In the genomic region with DNA sequence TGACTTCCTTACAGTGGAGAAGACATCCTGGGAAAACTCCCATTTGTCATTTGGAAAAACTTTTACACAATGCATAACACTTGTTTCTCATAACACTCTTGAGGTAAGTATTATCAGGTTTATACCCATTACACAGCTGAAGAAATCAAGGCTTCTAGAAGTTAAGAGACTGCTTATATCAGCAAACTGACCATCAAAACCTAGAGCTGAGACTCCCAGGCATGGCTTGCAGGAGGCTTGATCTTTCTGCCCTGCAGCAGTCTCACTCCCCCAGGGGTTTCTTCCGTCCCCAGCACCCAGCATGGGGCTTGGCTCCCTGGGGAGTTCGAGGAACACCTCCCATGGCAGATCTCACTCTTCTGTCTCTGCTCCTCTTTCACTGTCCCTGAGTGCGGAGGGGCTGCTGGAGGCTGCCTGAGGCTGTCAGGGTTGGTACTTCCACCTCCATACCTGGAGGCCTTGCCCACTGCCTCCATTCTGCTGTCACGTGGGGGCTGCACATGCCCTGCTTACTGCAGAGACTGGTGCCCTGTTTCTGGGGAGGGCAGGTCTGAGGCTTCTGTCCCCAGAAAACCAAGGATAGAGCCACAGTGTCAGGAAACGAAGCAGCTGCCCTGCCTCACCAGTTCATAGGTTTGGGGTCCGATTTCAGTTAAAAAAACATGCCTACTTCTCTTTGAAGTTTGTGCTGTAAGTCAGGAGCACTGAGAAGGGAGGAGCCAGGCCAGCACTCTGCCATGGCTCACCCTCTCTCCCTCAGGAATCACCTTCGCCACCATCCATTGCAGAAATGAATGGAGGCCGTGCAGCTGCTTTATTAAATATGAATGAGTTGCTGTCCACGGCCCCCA, we compare ENCODE assay signal across 1 cellular context.
TF ChIP-seq lines count a peak whose summit lies in the region.

No MANE protein-coding gene starts in this region.

TF ChIP-seq in GM23338, 12 proteins besides CTCF, POLR2A, EP300 and RAD21:
- TF ChIP-seq ZNF331 (CRISPR knock-in tag; IDR thresholded peaks at IDR 0.05; ENCODE audit: low read depth) (no peak), EZH2 (IDR thresholded peaks at IDR 0.05; ENCODE audit: low read depth, unreplicated experiment) (no peak), NANOG (IDR thresholded peaks at IDR 0.05; ENCODE audit: borderline replicate concordance) (no peak), CREB1 (CRISPR knock-in tag; IDR thresholded peaks at IDR 0.05; ENCODE audit: low read depth) (no peak), REST (IDR thresholded peaks at IDR 0.05; ENCODE audit: unreplicated experiment) (no peak), ZNF462 (CRISPR knock-in tag; IDR thresholded peaks at IDR 0.05) (no peak), ZNF114 (CRISPR knock-in tag; IDR thresholded peaks at IDR 0.05) (no peak), STAT1 (IDR thresholded peaks at IDR 0.05; ENCODE audit: unreplicated experiment) (no peak), POLR2AphosphoS5 (IDR thresholded peaks at IDR 0.05; ENCODE audit: low read depth) (no peak), EZH2phosphoT487 (IDR thresholded peaks at IDR 0.05; ENCODE audit: unreplicated experiment) (no peak), JUNB (IDR thresholded peaks at IDR 0.05; ENCODE audit: unreplicated experiment) (no peak)
- TF ChIP-seq, protein P1, sequence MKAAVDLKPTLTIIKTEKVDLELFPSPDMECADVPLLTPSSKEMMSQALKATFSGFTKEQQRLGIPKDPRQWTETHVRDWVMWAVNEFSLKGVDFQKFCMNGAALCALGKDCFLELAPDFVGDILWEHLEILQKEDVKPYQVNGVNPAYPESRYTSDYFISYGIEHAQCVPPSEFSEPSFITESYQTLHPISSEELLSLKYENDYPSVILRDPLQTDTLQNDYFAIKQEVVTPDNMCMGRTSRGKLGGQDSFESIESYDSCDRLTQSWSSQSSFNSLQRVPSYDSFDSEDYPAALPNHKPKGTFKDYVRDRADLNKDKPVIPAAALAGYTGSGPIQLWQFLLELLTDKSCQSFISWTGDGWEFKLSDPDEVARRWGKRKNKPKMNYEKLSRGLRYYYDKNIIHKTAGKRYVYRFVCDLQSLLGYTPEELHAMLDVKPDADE (IDR thresholded peaks at IDR 0.05) = no peak
